Comparison of ENCODE assay signal across 8 cellular contexts in the genomic region with DNA sequence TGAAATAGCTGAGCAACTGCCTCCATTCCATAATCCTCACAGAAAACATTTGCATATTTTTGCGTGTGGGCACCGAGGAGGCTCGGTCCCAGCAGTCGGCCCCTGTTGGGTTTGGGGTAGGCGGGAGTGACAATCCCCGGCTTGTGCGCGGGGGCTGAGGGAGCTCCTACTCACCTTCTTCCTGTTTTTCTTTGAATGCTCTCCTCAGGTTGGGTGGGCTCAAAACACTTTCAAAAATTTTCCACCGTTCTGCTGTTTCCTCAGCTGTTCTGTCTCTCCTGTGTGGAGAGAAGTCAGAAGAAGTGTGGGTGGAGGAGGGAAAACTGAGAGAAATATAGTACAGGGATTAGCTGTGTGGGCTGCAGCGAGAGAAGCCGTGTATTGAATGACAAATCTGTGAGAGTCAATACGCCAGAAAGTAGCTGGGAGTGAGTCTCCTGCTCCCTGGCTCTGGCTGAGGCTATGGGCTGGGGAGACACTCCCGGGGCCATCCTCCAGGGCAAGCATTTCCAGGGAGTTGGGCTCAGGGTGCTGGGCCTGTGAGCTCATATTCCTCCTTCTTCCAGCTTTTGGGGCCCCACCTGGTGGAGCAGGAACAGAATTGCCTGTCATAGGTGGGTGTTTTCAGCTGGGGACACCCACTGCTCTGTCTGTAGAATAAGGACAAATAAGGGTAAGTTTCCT.
DNase-seq lines count a peak whose midpoint lies in the region; ATAC-seq and TF ChIP-seq lines count a peak whose summit lies in the region.

No MANE protein-coding gene starts in this region.

- H3K9me3 ChIP-seq in gastrocnemius medialis, result no peaks in the 10 kb centered on the region
- peaks cover 5% of the 10 kb centered on the region for H3K9me3 ChIP-seq in CD4-positive, alpha-beta T cell (ENCODE audit: control insufficient read depth, low read length)

- no peaks in the 10 kb centered on the region for H3K36me3 Mint-ChIP-seq in activated T-cell treated with anti-CD3 and anti-CD28 coated beads, Interleukin-2, amount 50 U/mL, for 24 hours (ENCODE audit: low read depth)
- H3K36me3 Mint-ChIP-seq in immature natural killer cell, result no peaks in the 10 kb centered on the region
- H3K36me3 Mint-ChIP-seq in CD4-positive, alpha-beta T cell (ENCODE audit: low read depth), result no peaks in the 10 kb centered on the region

- peak in 3 of 5 experiments; percentile 20 to 34 (median 32) for TF ChIP-seq CTCF in gastrocnemius medialis (IDR thresholded peaks at IDR 0.05 in 4 of 5, conservative IDR thresholded peaks at IDR 0.05 in 1 of 5)
- no peak for TF ChIP-seq CTCF in CD4-positive, alpha-beta T cell (IDR thresholded peaks at IDR 0.05)

- peak overlapping the region; percentile 19 to 65 (median 40) for H3K27ac ChIP-seq in gastrocnemius medialis
- H3K27ac ChIP-seq in CD4-positive, alpha-beta T cell (ENCODE audit: low read depth, low read length), result no peak overlapping the region

- peak overlapping the region; percentile 56 for H3K27ac Mint-ChIP-seq in activated T-cell treated with anti-CD3 and anti-CD28 coated beads, Interleukin-2, amount 50 U/mL, for 24 hours
- H3K27ac Mint-ChIP-seq in immature natural killer cell, result no peak overlapping the region
- no peak overlapping the region for H3K27ac Mint-ChIP-seq in CD4-positive, alpha-beta T cell

- H3K27me3 ChIP-seq in gastrocnemius medialis, result no peaks in the 10 kb centered on the region
- H3K27me3 ChIP-seq in CD4-positive, alpha-beta T cell (ENCODE audit: control insufficient read depth, insufficient read depth, low read length), result no peaks in the 10 kb centered on the region

- peaks cover 6 to 13% of the 10 kb centered on the region in 2 donors for H3K4me1 ChIP-seq in gastrocnemius medialis

- peak in 1 of 2 donors; percentile 40 for ATAC-seq in gastrocnemius medialis
- no peak for ATAC-seq in CD4-positive, alpha-beta T cell (ENCODE audit: poor library complexity)

- no peak for TF ChIP-seq POLR2A in erythroblast (IDR thresholded peaks at IDR 0.05; ENCODE audit: low read length)
- no peak for TF ChIP-seq POLR2A in gastrocnemius medialis (IDR thresholded peaks at IDR 0.05)

- no peak for DNase-seq in activated T-cell treated with anti-CD3 and anti-CD28 coated beads, Interleukin-2, amount 50 U/mL, for 24 hours
- DNase-seq in activated T-cell treated with anti-CD3 and anti-CD28 coated beads for 4 hours (no peak), NCI-H460 (ENCODE audit: extremely low read depth, low read depth) (peak; percentile 24), erythroblast (lab: John Stamatoyannopoulos, UW) (peak; percentile 18 to 21), gastrocnemius medialis (no peak), activated gamma-delta T cell (lab: John Stamatoyannopoulos, UW) (no peak), immature natural killer cell (no peak)
- DNase-seq in CD4-positive, alpha-beta T cell, result no peak

- POLR2A ChIA-PET in CD4-positive, alpha-beta T cell (lab: Charles Lee), result interaction anchor here (1.4 kb wide), 1 partner anchor 38 kb away, joined by 3 read pairs; no protein-coding TSS in a partner anchor

- H3K4me3 ChIP-seq in gastrocnemius medialis, result no peak overlapping the region

- CTCF ChIA-PET in CD4-positive, alpha-beta T cell (lab: Charles Lee), result no interaction called here

- H3K36me3 ChIP-seq in gastrocnemius medialis, result peaks cover 0 to 48% of the 10 kb centered on the region in 2 donors

- intact Hi-C loops in gastrocnemius medialis (cut with DNase I; ENCODE audit: low total_unique reads), result no loop called here
- intact Hi-C loops in CD4-positive, alpha-beta T cell (cut with DNase I, micrococcal nuclease), result no loop called here

- peaks cover 11% of the 10 kb centered on the region for H3K4me1 Mint-ChIP-seq in activated T-cell treated with anti-CD3 and anti-CD28 coated beads, Interleukin-2, amount 50 U/mL, for 24 hours (ENCODE audit: low read depth)
- H3K4me1 Mint-ChIP-seq in immature natural killer cell, result no peaks in the 10 kb centered on the region
- H3K4me1 Mint-ChIP-seq in CD4-positive, alpha-beta T cell (ENCODE audit: low read depth), result no peaks in the 10 kb centered on the region

- H3K9me3 Mint-ChIP-seq in activated T-cell treated with anti-CD3 and anti-CD28 coated beads, Interleukin-2, amount 50 U/mL, for 24 hours, result peaks cover 5% of the 10 kb centered on the region
- peaks cover 0 to 4% (median 0%) of the 10 kb centered on the region in 6 donors for H3K9me3 Mint-ChIP-seq in immature natural killer cell
- H3K9me3 Mint-ChIP-seq in CD4-positive, alpha-beta T cell, result peaks cover 2% of the 10 kb centered on the region

- peaks cover 3% of the 10 kb centered on the region for H3K27me3 Mint-ChIP-seq in activated T-cell treated with anti-CD3 and anti-CD28 coated beads, Interleukin-2, amount 50 U/mL, for 24 hours
- peaks cover 0 to 7% (median 0%) of the 10 kb centered on the region in 3 donors for H3K27me3 Mint-ChIP-seq in immature natural killer cell (ENCODE audit: low read depth in 3 of 3)
- no peaks in the 10 kb centered on the region for H3K27me3 Mint-ChIP-seq in CD4-positive, alpha-beta T cell

- peak overlapping the region; percentile 29 for H3K4me3 Mint-ChIP-seq in activated T-cell treated with anti-CD3 and anti-CD28 coated beads, Interleukin-2, amount 50 U/mL, for 24 hours
- no peak overlapping the region for H3K4me3 Mint-ChIP-seq in immature natural killer cell
- H3K4me3 Mint-ChIP-seq in CD4-positive, alpha-beta T cell, result no peak overlapping the region

- in situ Hi-C loops in gastrocnemius medialis (cut with MboI; ENCODE audit: low sequenced_read_pairs in 4 of 4), result no loop called here

Comparison
In these comparisons a context has a peak if more than half of its experiments do, and no peak if none do; other contexts are left out.
1. DNase-seq: peak in NCI-H460 (single experiment) and erythroblast (2 of 2); none in activated T-cell treated with anti-CD3 and anti-CD28 coated beads, Interleukin-2, amount 50 U/mL, for 24 hours (single experiment), activated T-cell treated with anti-CD3 and anti-CD28 coated beads for 4 hours (single experiment), gastrocnemius medialis (0 of 2), activated gamma-delta T cell (single experiment), immature natural killer cell (0 of 3) and CD4-positive, alpha-beta T cell (0 of 10).